10 cellular contexts compared by ENCODE assay signal in the genomic region with DNA sequence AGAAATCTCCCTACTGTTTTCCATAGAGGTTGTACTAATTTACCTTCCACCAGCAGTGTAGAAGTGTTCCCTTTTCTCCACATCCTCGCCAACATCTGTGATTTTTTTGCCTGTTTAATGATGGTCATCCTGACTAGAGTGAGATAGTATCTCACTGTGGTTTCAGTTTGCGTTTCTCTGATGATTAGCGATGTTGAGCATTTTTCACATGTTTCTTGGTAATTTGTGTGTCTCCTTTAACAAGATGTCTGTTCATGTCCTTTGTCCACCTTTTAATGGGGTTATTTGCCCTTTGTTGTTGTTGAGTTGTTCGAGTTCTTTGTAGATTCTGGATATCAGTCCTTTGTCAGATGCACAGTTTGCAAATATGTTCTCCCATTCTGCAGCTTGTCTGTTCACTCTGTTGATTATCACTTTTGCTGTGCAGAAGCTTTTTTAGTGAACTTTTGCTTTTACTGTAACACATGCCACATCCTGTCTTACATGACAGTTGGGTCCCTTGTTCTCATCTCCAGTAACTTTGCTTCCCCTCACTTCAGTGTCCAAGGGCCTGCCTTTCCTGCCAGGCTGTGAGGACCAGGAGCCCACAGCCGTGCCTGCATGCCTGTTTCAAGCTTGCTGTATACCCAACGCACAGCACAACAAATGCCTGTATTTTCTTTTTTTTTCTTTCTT.
A peak's percentile ranks its signal among the peaks of the same experiment; 100 is the strongest.
DNase-seq lines count a peak whose midpoint lies in the region; ATAC-seq and TF ChIP-seq lines count a peak whose summit lies in the region.
"Had no signal": no experiment of that assay in that cellular context is flagged by ENCODE, and none has a peak within 500 bp of the region (broad histone marks: within the 10 kb centered on the region; RNA-seq: fewer than 3 reads in every experiment).

No MANE protein-coding gene starts in this region.

- peak overlapping the region; percentile 46 for H3K4me2 ChIP-seq in SU-DHL-6 (ENCODE audit: low read depth, low read length, poor library complexity, severe bottlenecking)

- H3K9me2 ChIP-seq in SU-DHL-6 (replicated peaks; ENCODE audit: insufficient read depth, low read length): no peaks in the 10 kb centered on the region

- peaks cover 40% of the 10 kb centered on the region for H3K4me1 Mint-ChIP-seq in activated T-cell treated with anti-CD3 and anti-CD28 coated beads, Interleukin-2, amount 50 U/mL, for 24 hours (ENCODE audit: low read depth)
- peaks cover 8% of the 10 kb centered on the region for H3K4me1 Mint-ChIP-seq in WTC11

- H3K4me1 ChIP-seq in thymus (ENCODE audit: control insufficient read depth, insufficient read depth, low read length): peaks cover 4% of the 10 kb centered on the region
- peaks cover 0 to 24% (median 2%) of the 10 kb centered on the region in 4 donors for H3K4me1 ChIP-seq in stomach

- ATAC-seq in HG02973 (IDR thresholded peaks at IDR 0.05; ENCODE audit: unreplicated experiment) (peak; percentile 77), WTC11 (no peak)

- intact Hi-C loops in stomach (cut with DNase I; ENCODE audit: low total_unique reads): no loop called here

- H3K27me3 ChIP-seq in SU-DHL-6 (ENCODE audit: low read length) (no peaks in the 10 kb centered on the region), thymus (ENCODE audit: control insufficient read depth, insufficient read depth) (no peaks in the 10 kb centered on the region), stomach (no peaks in the 10 kb centered on the region)

- no peaks in the 10 kb centered on the region for H3K36me3 Mint-ChIP-seq in activated T-cell treated with anti-CD3 and anti-CD28 coated beads, Interleukin-2, amount 50 U/mL, for 24 hours (ENCODE audit: low read depth)
- H3K36me3 Mint-ChIP-seq in WTC11: no peaks in the 10 kb centered on the region

- WGBS in thymus: 2% methylated on average over 6 of the region's 6 CpGs
- WGBS in stomach, 5 donors: 55 to 67% (median 65%) methylated on average over 6 of the region's 6 CpGs

- peak overlapping the region; percentile 82 for H3K27ac Mint-ChIP-seq in activated T-cell treated with anti-CD3 and anti-CD28 coated beads, Interleukin-2, amount 50 U/mL, for 24 hours
- no peak overlapping the region for H3K27ac Mint-ChIP-seq in WTC11

- no peaks in the 10 kb centered on the region for H3K27me3 Mint-ChIP-seq in activated T-cell treated with anti-CD3 and anti-CD28 coated beads, Interleukin-2, amount 50 U/mL, for 24 hours
- H3K27me3 Mint-ChIP-seq in WTC11 (ENCODE audit: low read depth): no peaks in the 10 kb centered on the region

- CTCF ChIA-PET in WTC11 (lab: Charles Lee): interaction anchor here (0.8 to 1.0 kb wide), 4 partner anchors 9 to 726 kb away, joined by 3 to 4 read pairs (median 3); no protein-coding TSS in a partner anchor

- no peak overlapping the region for H2AFZ ChIP-seq in SU-DHL-6 (ENCODE audit: low read depth, low read length, severe bottlenecking)

- H3K9me3 Mint-ChIP-seq in activated T-cell treated with anti-CD3 and anti-CD28 coated beads, Interleukin-2, amount 50 U/mL, for 24 hours: no peaks in the 10 kb centered on the region
- H3K9me3 Mint-ChIP-seq in WTC11: no peaks in the 10 kb centered on the region

- H3K79me2 ChIP-seq in SU-DHL-6 (ENCODE audit: insufficient read depth, low read length): no peaks in the 10 kb centered on the region

- TF ChIP-seq CTCF in SU-DHL-6 (IDR thresholded peaks at IDR 0.05; ENCODE audit: insufficient read depth, low read length, poor library complexity, severe bottlenecking) (no peak), stomach (IDR thresholded peaks at IDR 0.05) (no peak), WTC11 (IDR thresholded peaks at IDR 0.05) (no peak)

- H3K27ac ChIP-seq in SU-DHL-6 (ENCODE audit: low read depth, low read length) (peak overlapping the region; percentile 64), thymus (ENCODE audit: low read depth) (peak overlapping the region; percentile 61), stomach (no peak overlapping the region)
- H3K27ac ChIP-seq: esophagus muscularis mucosa had no signal

- TF ChIP-seq POLR2A in stomach (IDR thresholded peaks at IDR 0.05): no peak

- TF ChIP-seq EP300 in stomach (IDR thresholded peaks at IDR 0.05): no peak

- H3K4me3 ChIP-seq in SU-DHL-6 (ENCODE audit: insufficient read depth, low read length, poor library complexity, severe bottlenecking) (no peak overlapping the region), thymus (ENCODE audit: low read length) (peak overlapping the region; percentile 24), stomach (no peak overlapping the region)
- H3K4me3 ChIP-seq: esophagus muscularis mucosa had no signal

- H3K9me3 ChIP-seq in SU-DHL-6 (ENCODE audit: insufficient read depth, low read length) (no peaks in the 10 kb centered on the region), thymus (ENCODE audit: control insufficient read depth) (no peaks in the 10 kb centered on the region), stomach (no peaks in the 10 kb centered on the region)
- H3K9me3 ChIP-seq: esophagus muscularis mucosa had no signal

- H3F3A ChIP-seq in SU-DHL-6 (ENCODE audit: insufficient read depth): peaks cover 14% of the 10 kb centered on the region; the same call in 1 of the 2 replicates

- H3K9ac ChIP-seq in SU-DHL-6 (ENCODE audit: low read length): peak overlapping the region; percentile 7; the same call in 1 of the 2 replicates

- no peak for DNase-seq in activated T-cell treated with anti-CD3 and anti-CD28 coated beads, Interleukin-2, amount 50 U/mL, for 24 hours
- no peak for DNase-seq in activated T-cell treated with anti-CD3 and anti-CD28 coated beads, Interleukin-2, amount 50 U/mL, for 1 hour
- DNase-seq in stomach: no peak
- DNase-seq in germinal center (ENCODE audit: low spot score): no peak
- no peak for DNase-seq in WTC11 (ENCODE audit: low spot score)
- DNase-seq: activated gamma-delta T cell had no signal

- no peaks in the 10 kb centered on the region for H3K36me3 ChIP-seq in SU-DHL-6 (ENCODE audit: low read length)
- H3K36me3 ChIP-seq in thymus (ENCODE audit: control insufficient read depth, insufficient read depth): no peaks in the 10 kb centered on the region
- H3K36me3 ChIP-seq in stomach: no peaks in the 10 kb centered on the region
- H3K36me3 ChIP-seq: esophagus muscularis mucosa had no signal

- POLR2A ChIA-PET in WTC11 (lab: Charles Lee): interaction anchor here (0.9 kb wide), 1 partner anchor 43 kb away, joined by 3 read pairs; no protein-coding TSS in a partner anchor

- H4K20me1 ChIP-seq in SU-DHL-6 (ENCODE audit: low read depth, low read length): no peaks in the 10 kb centered on the region

- peak overlapping the region; percentile 54 for H3K4me3 Mint-ChIP-seq in activated T-cell treated with anti-CD3 and anti-CD28 coated beads, Interleukin-2, amount 50 U/mL, for 24 hours
- H3K4me3 Mint-ChIP-seq in WTC11: no peak overlapping the region

TF ChIP-seq in WTC11, 78 proteins besides CTCF, POLR2A, EP300 and RAD21:
- TF ChIP-seq ZNF423 (CRISPR knock-in tag; IDR thresholded peaks at IDR 0.05) (no peak), GABPB1 (CRISPR knock-in tag; IDR thresholded peaks at IDR 0.05) (no peak)
- TF ChIP-seq, protein P1, sequence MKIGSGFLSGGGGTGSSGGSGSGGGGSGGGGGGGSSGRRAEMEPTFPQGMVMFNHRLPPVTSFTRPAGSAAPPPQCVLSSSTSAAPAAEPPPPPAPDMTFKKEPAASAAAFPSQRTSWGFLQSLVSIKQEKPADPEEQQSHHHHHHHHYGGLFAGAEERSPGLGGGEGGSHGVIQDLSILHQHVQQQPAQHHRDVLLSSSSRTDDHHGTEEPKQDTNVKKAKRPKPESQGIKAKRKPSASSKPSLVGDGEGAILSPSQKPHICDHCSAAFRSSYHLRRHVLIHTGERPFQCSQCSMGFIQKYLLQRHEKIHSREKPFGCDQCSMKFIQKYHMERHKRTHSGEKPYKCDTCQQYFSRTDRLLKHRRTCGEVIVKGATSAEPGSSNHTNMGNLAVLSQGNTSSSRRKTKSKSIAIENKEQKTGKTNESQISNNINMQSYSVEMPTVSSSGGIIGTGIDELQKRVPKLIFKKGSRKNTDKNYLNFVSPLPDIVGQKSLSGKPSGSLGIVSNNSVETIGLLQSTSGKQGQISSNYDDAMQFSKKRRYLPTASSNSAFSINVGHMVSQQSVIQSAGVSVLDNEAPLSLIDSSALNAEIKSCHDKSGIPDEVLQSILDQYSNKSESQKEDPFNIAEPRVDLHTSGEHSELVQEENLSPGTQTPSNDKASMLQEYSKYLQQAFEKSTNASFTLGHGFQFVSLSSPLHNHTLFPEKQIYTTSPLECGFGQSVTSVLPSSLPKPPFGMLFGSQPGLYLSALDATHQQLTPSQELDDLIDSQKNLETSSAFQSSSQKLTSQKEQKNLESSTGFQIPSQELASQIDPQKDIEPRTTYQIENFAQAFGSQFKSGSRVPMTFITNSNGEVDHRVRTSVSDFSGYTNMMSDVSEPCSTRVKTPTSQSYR (CRISPR knock-in tag; IDR thresholded peaks at IDR 0.05): no peak
- TF ChIP-seq, protein P2, sequence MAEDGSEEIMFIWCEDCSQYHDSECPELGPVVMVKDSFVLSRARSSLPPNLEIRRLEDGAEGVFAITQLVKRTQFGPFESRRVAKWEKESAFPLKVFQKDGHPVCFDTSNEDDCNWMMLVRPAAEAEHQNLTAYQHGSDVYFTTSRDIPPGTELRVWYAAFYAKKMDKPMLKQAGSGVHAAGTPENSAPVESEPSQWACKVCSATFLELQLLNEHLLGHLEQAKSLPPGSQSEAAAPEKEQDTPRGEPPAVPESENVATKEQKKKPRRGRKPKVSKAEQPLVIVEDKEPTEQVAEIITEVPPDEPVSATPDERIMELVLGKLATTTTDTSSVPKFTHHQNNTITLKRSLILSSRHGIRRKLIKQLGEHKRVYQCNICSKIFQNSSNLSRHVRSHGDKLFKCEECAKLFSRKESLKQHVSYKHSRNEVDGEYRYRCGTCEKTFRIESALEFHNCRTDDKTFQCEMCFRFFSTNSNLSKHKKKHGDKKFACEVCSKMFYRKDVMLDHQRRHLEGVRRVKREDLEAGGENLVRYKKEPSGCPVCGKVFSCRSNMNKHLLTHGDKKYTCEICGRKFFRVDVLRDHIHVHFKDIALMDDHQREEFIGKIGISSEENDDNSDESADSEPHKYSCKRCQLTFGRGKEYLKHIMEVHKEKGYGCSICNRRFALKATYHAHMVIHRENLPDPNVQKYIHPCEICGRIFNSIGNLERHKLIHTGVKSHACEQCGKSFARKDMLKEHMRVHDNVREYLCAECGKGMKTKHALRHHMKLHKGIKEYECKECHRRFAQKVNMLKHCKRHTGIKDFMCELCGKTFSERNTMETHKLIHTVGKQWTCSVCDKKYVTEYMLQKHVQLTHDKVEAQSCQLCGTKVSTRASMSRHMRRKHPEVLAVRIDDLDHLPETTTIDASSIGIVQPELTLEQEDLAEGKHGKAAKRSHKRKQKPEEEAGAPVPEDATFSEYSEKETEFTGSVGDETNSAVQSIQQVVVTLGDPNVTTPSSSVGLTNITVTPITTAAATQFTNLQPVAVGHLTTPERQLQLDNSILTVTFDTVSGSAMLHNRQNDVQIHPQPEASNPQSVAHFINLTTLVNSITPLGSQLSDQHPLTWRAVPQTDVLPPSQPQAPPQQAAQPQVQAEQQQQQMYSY (CRISPR knock-in tag; IDR thresholded peaks at IDR 0.05): no peak
TF ChIP-seq in WTC11: peak in this region for 0.

Comparison
In these comparisons a context has a peak if more than half of its experiments do, and no peak if none do; other contexts are left out.
1. H3K27ac ChIP-seq: peak in SU-DHL-6 (single experiment) and thymus (single experiment); none in stomach (0 of 5).